In the genomic region with DNA sequence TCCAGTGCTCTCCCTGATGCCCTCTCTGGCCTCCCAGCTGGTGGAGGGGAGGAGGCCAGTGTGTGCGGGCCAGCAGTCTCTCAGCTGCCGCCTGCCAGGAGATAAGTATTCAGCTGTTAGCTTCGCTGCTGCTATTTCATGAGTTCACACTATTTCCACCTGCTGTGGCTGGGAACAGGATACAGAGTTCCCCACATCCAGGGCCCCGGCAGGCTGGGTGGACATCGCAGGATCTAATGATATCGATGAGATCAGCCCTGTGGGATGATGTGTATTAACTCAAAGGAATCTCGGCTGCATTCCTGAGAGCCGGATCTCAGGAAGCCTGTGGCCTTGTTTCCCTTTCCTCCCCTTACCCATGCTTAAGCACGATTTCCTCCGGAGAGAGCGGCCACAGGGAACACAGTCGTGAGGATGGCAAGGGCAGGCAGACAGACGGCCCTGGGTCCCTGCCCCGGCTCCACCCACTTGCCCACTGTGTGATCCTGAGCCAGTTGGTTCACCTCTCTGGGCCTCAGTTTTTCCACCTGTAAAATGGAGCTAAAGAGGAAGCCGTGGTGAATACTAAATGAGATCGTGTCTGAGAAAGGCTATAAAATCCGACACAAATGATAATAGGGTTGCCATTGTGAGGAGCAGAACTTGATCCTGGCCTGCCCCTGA, we compare ENCODE assay signal across 1 cellular context.
TF ChIP-seq lines count a peak whose summit lies in the region.

No MANE protein-coding gene starts in this region.

TF ChIP-seq in GM23338, 12 proteins besides CTCF, POLR2A, EP300 and RAD21 (continued from another document):
- no peak for TF ChIP-seq REST (IDR thresholded peaks at IDR 0.05; ENCODE audit: unreplicated experiment)
- TF ChIP-seq CREB1 (CRISPR knock-in tag; IDR thresholded peaks at IDR 0.05; ENCODE audit: low read depth) = no peak
- TF ChIP-seq ZNF114 (CRISPR knock-in tag; IDR thresholded peaks at IDR 0.05) = no peak
- TF ChIP-seq NANOG (IDR thresholded peaks at IDR 0.05; ENCODE audit: borderline replicate concordance) = no peak
- no peak for TF ChIP-seq JUNB (IDR thresholded peaks at IDR 0.05; ENCODE audit: unreplicated experiment)
- TF ChIP-seq ZNF331 (CRISPR knock-in tag; IDR thresholded peaks at IDR 0.05; ENCODE audit: low read depth) = no peak
- TF ChIP-seq, protein P1, sequence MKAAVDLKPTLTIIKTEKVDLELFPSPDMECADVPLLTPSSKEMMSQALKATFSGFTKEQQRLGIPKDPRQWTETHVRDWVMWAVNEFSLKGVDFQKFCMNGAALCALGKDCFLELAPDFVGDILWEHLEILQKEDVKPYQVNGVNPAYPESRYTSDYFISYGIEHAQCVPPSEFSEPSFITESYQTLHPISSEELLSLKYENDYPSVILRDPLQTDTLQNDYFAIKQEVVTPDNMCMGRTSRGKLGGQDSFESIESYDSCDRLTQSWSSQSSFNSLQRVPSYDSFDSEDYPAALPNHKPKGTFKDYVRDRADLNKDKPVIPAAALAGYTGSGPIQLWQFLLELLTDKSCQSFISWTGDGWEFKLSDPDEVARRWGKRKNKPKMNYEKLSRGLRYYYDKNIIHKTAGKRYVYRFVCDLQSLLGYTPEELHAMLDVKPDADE (IDR thresholded peaks at IDR 0.05) = no peak
- no peak for TF ChIP-seq EZH2phosphoT487 (IDR thresholded peaks at IDR 0.05; ENCODE audit: unreplicated experiment)
- no peak for TF ChIP-seq ZNF462 (CRISPR knock-in tag; IDR thresholded peaks at IDR 0.05)
- no peak for TF ChIP-seq STAT1 (IDR thresholded peaks at IDR 0.05; ENCODE audit: unreplicated experiment)
